ENCODE assay signal across 12 cellular contexts in genomic region chr12:131609762-131610161, GRCh38.
"Had no signal": no experiment of that assay in that cellular context is flagged by ENCODE, and none has a peak within 500 bp of the region (broad histone marks: within the 10 kb centered on the region; RNA-seq: fewer than 3 reads in every experiment).

No MANE protein-coding gene starts in this region.

- H3K9me3 ChIP-seq: body of pancreas, gastroesophageal sphincter, heart left ventricle, sigmoid colon, thyroid gland had no signal

- H3K27ac Mint-ChIP-seq: activated CD4-positive, alpha-beta T cell treated with anti-CD3 and anti-CD28 coated beads for 36 hours; activated CD8-positive, alpha-beta T cell treated with anti-CD3 and anti-CD28 coated beads, Interleukin-2, amount 10 ng/mL, durations not matched to agents 7 days and 5 days; activated naive CD4-positive, alpha-beta T cell treated with anti-CD3 and anti-CD28 coated beads for 36 hours; activated T-cell treated with anti-CD3 and anti-CD28 coated beads, Interleukin-2, amount 50 U/mL, for 24 hours; stimulated activated naive B cell treated with anti-CD40 and anti-IgM and Interleukin-4, amounts not matched to agents 10 μg/mL and 1 μg/mL and 100 μg/mL, for 72 hours; T-helper 1 cell treated with Interleukin-12 subunit alpha and Interleukin-12 subunit beta and Interleukin-4 antibody, amounts not matched to agents 30 μg/mL and 1 μg/mL, for 36 hours had no signal

- H3K9me3 Mint-ChIP-seq: activated naive CD4-positive, alpha-beta T cell treated with anti-CD3 and anti-CD28 coated beads for 36 hours; activated T-cell treated with anti-CD3 and anti-CD28 coated beads, Interleukin-2, amount 50 U/mL, for 24 hours; stimulated activated naive B cell treated with anti-CD40 and anti-IgM and Interleukin-4, amounts not matched to agents 10 μg/mL and 1 μg/mL and 100 μg/mL, for 72 hours had no signal

- H3K36me3 ChIP-seq: gastroesophageal sphincter, heart left ventricle, sigmoid colon, thyroid gland had no signal

- H3K27me3 Mint-ChIP-seq: activated CD4-positive, alpha-beta T cell treated with anti-CD3 and anti-CD28 coated beads for 36 hours; activated T-cell treated with anti-CD3 and anti-CD28 coated beads, Interleukin-2, amount 50 U/mL, for 24 hours had no signal

- H3K36me3 Mint-ChIP-seq: stimulated activated naive B cell treated with anti-CD40 and anti-IgM and Interleukin-4, amounts not matched to agents 10 μg/mL and 1 μg/mL and 100 μg/mL, for 72 hours had no signal

- H3K27ac ChIP-seq: body of pancreas, coronary artery, heart left ventricle, thyroid gland had no signal

- H3K27me3 ChIP-seq: body of pancreas, thyroid gland had no signal

- H3K4me1 ChIP-seq: body of pancreas, sigmoid colon, thyroid gland had no signal

- H3K4me3 ChIP-seq: body of pancreas, coronary artery, sigmoid colon, thyroid gland had no signal

- H3K4me3 Mint-ChIP-seq: activated CD4-positive, alpha-beta T cell treated with anti-CD3 and anti-CD28 coated beads for 36 hours; activated CD8-positive, alpha-beta T cell treated with anti-CD3 and anti-CD28 coated beads, Interleukin-2, amount 10 ng/mL, durations not matched to agents 7 days and 5 days; activated naive CD4-positive, alpha-beta T cell treated with anti-CD3 and anti-CD28 coated beads for 36 hours; activated T-cell treated with anti-CD3 and anti-CD28 coated beads, Interleukin-2, amount 50 U/mL, for 24 hours; stimulated activated naive B cell treated with anti-CD40 and anti-IgM and Interleukin-4, amounts not matched to agents 10 μg/mL and 1 μg/mL and 100 μg/mL, for 72 hours; T-helper 1 cell treated with Interleukin-12 subunit alpha and Interleukin-12 subunit beta and Interleukin-4 antibody, amounts not matched to agents 30 μg/mL and 1 μg/mL, for 36 hours had no signal
